In the genomic region with DNA sequence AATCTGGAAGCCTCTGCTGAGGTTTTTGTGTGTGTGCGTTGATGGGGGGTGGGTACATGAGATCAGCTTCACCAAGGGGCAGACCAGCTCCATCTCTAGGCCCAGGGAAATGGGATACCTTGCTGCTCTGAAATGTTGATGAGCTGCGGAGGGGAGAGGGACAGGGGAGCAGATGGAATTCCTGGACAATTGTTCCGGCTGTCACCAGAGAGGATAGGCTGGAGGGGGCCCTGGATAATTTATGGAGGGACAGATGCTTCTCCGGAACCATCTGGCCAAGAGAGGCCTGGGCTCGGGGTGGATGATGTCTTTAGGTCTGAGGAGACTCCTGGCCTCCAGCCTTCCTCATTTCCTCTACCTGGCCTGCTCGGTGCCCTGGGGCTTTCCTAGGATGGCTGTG, we compare ENCODE assay signal across 15 cellular contexts. TPM values are rescaled to one million over a fixed set of nuclear protein-coding genes. Genes with fewer than 3 reads are reported as not detected.
DNase-seq lines count a peak whose midpoint lies in the region.
"Had no signal": no experiment of that assay in that cellular context is flagged by ENCODE, and none has a peak within 500 bp of the region (broad histone marks: within the 10 kb centered on the region; RNA-seq: fewer than 3 reads in every experiment).

No MANE protein-coding gene starts in this region.

- no peak overlapping the region for H3K14ac ChIP-seq in neuronal stem cell (ENCODE audit: low read length)

- H3K4me3 ChIP-seq in neuronal stem cell (ENCODE audit: low read length in 2 of 2), result no peak overlapping the region
- H3K4me3 ChIP-seq: lower lobe of right lung had no signal

- no peak overlapping the region for H2BK5ac ChIP-seq in neuronal stem cell (ENCODE audit: low read length)

- no peaks in the 10 kb centered on the region for H3K9me3 ChIP-seq in neuronal stem cell (replicated peaks in 1 of 2; ENCODE audit: control insufficient read depth in 2 of 2, insufficient read depth in 1 of 2, low read depth in 1 of 2, low read length in 2 of 2)
- H3K9me3 ChIP-seq: lower lobe of right lung had no signal

- H3K18ac ChIP-seq in neuronal stem cell (ENCODE audit: low read length), result no peak overlapping the region

- H3K36me3 ChIP-seq in neuronal stem cell (replicated peaks in 1 of 2; ENCODE audit: control insufficient read depth in 2 of 2, insufficient read depth in 2 of 2, low read length in 2 of 2), result peaks cover 0 to 2% of the 10 kb centered on the region in 2 donors

- no peak overlapping the region for H2AK5ac ChIP-seq in neuronal stem cell (ENCODE audit: low read depth, low read length)

- H3K27ac ChIP-seq in neuronal stem cell (replicated peaks; ENCODE audit: low read length), result no peak overlapping the region
- H3K27ac ChIP-seq: lower lobe of right lung had no signal

- H3K23ac ChIP-seq in neuronal stem cell (ENCODE audit: low read depth, low read length, poor library complexity), result no peak overlapping the region

- H3K4me1 ChIP-seq in neuronal stem cell (ENCODE audit: control insufficient read depth in 2 of 2, insufficient read depth in 1 of 2, low read depth in 1 of 2, low read length in 2 of 2), result peaks cover 7 to 10% of the 10 kb centered on the region in 2 donors

- H3K9ac ChIP-seq in neuronal stem cell (ENCODE audit: low read depth, low read length, poor library complexity), result no peak overlapping the region

- whole genome bisulfite sequencing in neuronal stem cell (ENCODE audit: extremely low coverage in 2 of 2, insufficient read length in 2 of 2, insufficient replicate concordance in 1 of 2), 2 donors, result no CpG with 5 or more reads among the region's 6 CpGs

- H4K8ac ChIP-seq in neuronal stem cell (ENCODE audit: low read depth, low read length), result no peak overlapping the region

- H3K27me3 ChIP-seq in neuronal stem cell (ENCODE audit: control insufficient read depth in 3 of 3, insufficient read depth in 3 of 3, low read depth in 1 of 3, low read length in 3 of 3), result no peaks in the 10 kb centered on the region

- H2BK120ac ChIP-seq in neuronal stem cell (ENCODE audit: low read depth, low read length), result no peak overlapping the region

- no peak overlapping the region for H3K4ac ChIP-seq in neuronal stem cell (ENCODE audit: low read length)

- H2AFZ ChIP-seq in neuronal stem cell (ENCODE audit: low read length), result peak overlapping the region; percentile 52

- H4K91ac ChIP-seq in neuronal stem cell (ENCODE audit: low read depth, low read length, poor library complexity), result no peak overlapping the region

- peaks cover 4% of the 10 kb centered on the region for H3K79me1 ChIP-seq in neuronal stem cell (ENCODE audit: low read depth, low read length)

- peak; percentile 67 for DNase-seq in NCI-H2171 treated with DMSO at 0.1 percent for 48 hours (lab: John Stamatoyannopoulos, UW)
- no peak for DNase-seq in NCI-H2171 (lab: John Stamatoyannopoulos, UW)
- DNase-seq in neuronal stem cell (ENCODE audit: low spot score), result no peak
- no peak for DNase-seq in NCI-H1105 (lab: John Stamatoyannopoulos, UW)
- DNase-seq: 8988T; activated CD4-positive, CD25-positive, alpha-beta regulatory T cell treated with anti-CD3 and anti-CD28 coated beads, Interleukin-2, amount 50 U/mL, for 72 hours; activated naive CD8-positive, alpha-beta T cell treated with anti-CD3 and anti-CD28 coated beads for 36 hours; Calu3; H7; lower lobe of right lung; naive thymus-derived CD4-positive, alpha-beta T cell; NCI-H1436 treated with DMSO at 0.1 percent for 48 hours; NCI-H2227 treated with DMSO at 0.1 percent for 48 hours; stimulated activated naive CD8-positive, alpha-beta T cell treated with anti-CD3 and anti-CD28 coated beads, Interleukin-15, amount 100 ng/mL, for 72 hours; trophoblast cell had no signal

- no peak overlapping the region for H2BK15ac ChIP-seq in neuronal stem cell (ENCODE audit: low read length)

- no peak overlapping the region for H3K4me2 ChIP-seq in neuronal stem cell (ENCODE audit: insufficient read depth, low read length, poor library complexity, severe bottlenecking)

- H2BK12ac ChIP-seq in neuronal stem cell (ENCODE audit: low read length), result no peak overlapping the region

RNA-seq across cellular contexts. Expression of a gene that starts 1.9 kb away (rescaled TPM):
- 30.3 TPM for polyA plus RNA-seq in neuronal stem cell (2013, experiment 1 of 2)
- 28.9 TPM for polyA plus RNA-seq in neuronal stem cell (2013, experiment 2 of 2)

RNA-seq across cellular contexts. Expression of a gene that starts 20.2 kb away (rescaled TPM):
- 1.5 TPM for polyA plus RNA-seq in neuronal stem cell (2013, experiment 1 of 2)
- polyA plus RNA-seq in neuronal stem cell (2013, experiment 2 of 2), result 1.8 TPM

RNA-seq across cellular contexts. Expression of a gene that starts 34.6 kb away (rescaled TPM):
- 0.92 TPM for polyA plus RNA-seq in neuronal stem cell (2013, experiment 1 of 2)
- polyA plus RNA-seq in neuronal stem cell (2013, experiment 2 of 2), result 0.98 TPM
- polyA plus RNA-seq: naive thymus-derived CD4-positive, alpha-beta T cell had no signal

RNA-seq across cellular contexts. Expression of a gene that starts 41.2 kb away (rescaled TPM):
- 77.3 TPM for polyA plus RNA-seq in neuronal stem cell (2013, experiment 1 of 2)
- 75.2 TPM for polyA plus RNA-seq in neuronal stem cell (2013, experiment 2 of 2)

RNA-seq across cellular contexts. Expression of a gene that starts 41.4 kb away (rescaled TPM):
- 23.4 TPM for polyA plus RNA-seq in neuronal stem cell (2013, experiment 1 of 2)
- 22.0 TPM for polyA plus RNA-seq in neuronal stem cell (2013, experiment 2 of 2)
